Comparison of ENCODE assay signal across 9 cellular contexts in genomic region chr1:227934476-227935313, GRCh38. TPM values are rescaled to one million over a fixed set of nuclear protein-coding genes. Genes with fewer than 3 reads are reported as not detected.
DNase-seq lines count a peak whose midpoint lies in the region; ATAC-seq, FAIRE-seq and TF ChIP-seq lines count a peak whose summit lies in the region.
"Had no signal": no experiment of that assay in that cellular context is flagged by ENCODE, and none has a peak within 500 bp of the region (broad histone marks: within the 10 kb centered on the region; RNA-seq: fewer than 3 reads in every experiment).

No MANE protein-coding gene starts in this region.

- peaks cover 22% of the 10 kb centered on the region for H3K4me1 Mint-ChIP-seq in activated naive CD4-positive, alpha-beta T cell treated with anti-CD3 and anti-CD28 coated beads, Interleukin-2, amount 50 U/mL, for 24 hours

- FAIRE-seq in kidney (lab: Jason Lieb, UNC) = no peak

- no peak for TF ChIP-seq CTCF in kidney (IDR thresholded peaks at IDR 0.05; ENCODE audit: borderline replicate concordance, extremely low read depth, insufficient read depth)

- H3K4me3 ChIP-seq in kidney (ENCODE audit: low read length in 2 of 2) = no peak overlapping the region

- H3K9ac ChIP-seq in kidney (ENCODE audit: low read length in 2 of 2) = no peak overlapping the region

- DNase-seq in activated CD8-positive, alpha-beta memory T cell treated with anti-CD3 and anti-CD28 coated beads for 4 hours (ENCODE audit: low read depth in 2 of 2) = peak; percentile 14 to 43
- DNase-seq in activated CD8-positive, alpha-beta memory T cell treated with anti-CD3 and anti-CD28 coated beads for 24 hours = no peak
- DNase-seq in kidney = no peak
- peak; percentile 17 to 62 for DNase-seq in stimulated activated CD8-positive, alpha-beta memory T cell treated with anti-CD3 and anti-CD28 coated beads, Interleukin-7, amount 100 ng/mL, for 48 hours (ENCODE audit: extremely low read depth in 1 of 2, low read depth in 1 of 2)

- intact Hi-C loops in kidney (cut with DNase I) = no loop called here

- peak overlapping the region; percentile 37 to 59 for H3K27ac ChIP-seq in kidney (ENCODE audit: low read depth in 2 of 2, low read length in 2 of 2)

- ATAC-seq in HG02571 (IDR thresholded peaks at IDR 0.05; ENCODE audit: unreplicated experiment) = no peak
- no peak for ATAC-seq in GM19324 (IDR thresholded peaks at IDR 0.05; ENCODE audit: low FRiP score, unreplicated experiment)
- ATAC-seq in HG03571 (IDR thresholded peaks at IDR 0.05; ENCODE audit: unreplicated experiment) = no peak

- H3K4me3 Mint-ChIP-seq in activated naive CD4-positive, alpha-beta T cell treated with anti-CD3 and anti-CD28 coated beads, Interleukin-2, amount 50 U/mL, for 24 hours = peak overlapping the region; percentile 66

- peaks cover 3% of the 10 kb centered on the region for H3K36me3 Mint-ChIP-seq in activated naive CD4-positive, alpha-beta T cell treated with anti-CD3 and anti-CD28 coated beads, Interleukin-2, amount 50 U/mL, for 24 hours

- no peaks in the 10 kb centered on the region for H3K36me3 ChIP-seq in kidney (ENCODE audit: control insufficient read depth in 1 of 2, insufficient read depth in 2 of 2, low read length in 2 of 2)

- H3K9me3 Mint-ChIP-seq in activated naive CD4-positive, alpha-beta T cell treated with anti-CD3 and anti-CD28 coated beads, Interleukin-2, amount 50 U/mL, for 24 hours = peaks cover 6% of the 10 kb centered on the region

- H3K27me3 Mint-ChIP-seq in activated naive CD4-positive, alpha-beta T cell treated with anti-CD3 and anti-CD28 coated beads, Interleukin-2, amount 50 U/mL, for 24 hours = no peaks in the 10 kb centered on the region

- peak overlapping the region; percentile 98 for H3K27ac Mint-ChIP-seq in activated naive CD4-positive, alpha-beta T cell treated with anti-CD3 and anti-CD28 coated beads, Interleukin-2, amount 50 U/mL, for 24 hours

- no peaks in the 10 kb centered on the region for H3K4me1 ChIP-seq in kidney (ENCODE audit: control insufficient read depth in 1 of 2, insufficient read depth in 1 of 2, low read depth in 1 of 2, low read length in 2 of 2)

- H3K9me3 ChIP-seq in kidney (ENCODE audit: control insufficient read depth in 1 of 2, low read length in 2 of 2) = no peaks in the 10 kb centered on the region

RNA-seq across cellular contexts. Expression of gene WNT9A, which starts 13.0 kb away (rescaled TPM):
- total RNA-seq in kidney = 3.1 TPM
- polyA plus RNA-seq in kidney (ENCODE audit: insufficient read depth, low read depth, low replicate concordance) = 0.58 TPM
- total RNA-seq: SK-MEL-5 had no signal

Comparison
In these comparisons a context has a peak if more than half of its experiments do, and no peak if none do; other contexts are left out.
1. DNase-seq: peak in activated CD8-positive, alpha-beta memory T cell treated with anti-CD3 and anti-CD28 coated beads for 4 hours (2 of 2) and stimulated activated CD8-positive, alpha-beta memory T cell treated with anti-CD3 and anti-CD28 coated beads, Interleukin-7, amount 100 ng/mL, for 48 hours (2 of 2); none in activated CD8-positive, alpha-beta memory T cell treated with anti-CD3 and anti-CD28 coated beads for 24 hours (single experiment) and kidney (single experiment).